ENCODE assay signal across 2 cellular contexts in genomic region chr16:21130811-21131210, GRCh38.
TF ChIP-seq lines count a peak whose summit lies in the region.

No MANE protein-coding gene starts in this region.

TF ChIP-seq in H1, 55 proteins besides CTCF, POLR2A, EP300 and RAD21:
- TF ChIP-seq CTBP2 (IDR thresholded peaks at IDR 0.05; ENCODE audit: borderline replicate concordance, insufficient read depth, insufficient read length, low read length) (no peak), CREB1 (IDR thresholded peaks at IDR 0.05) (no peak), KDM1A (IDR thresholded peaks at IDR 0.05; ENCODE audit: borderline replicate concordance, low read length) (peak; percentile 89), CEBPB (IDR thresholded peaks at IDR 0.05; ENCODE audit: low read depth, low read length) (peak; percentile 60; the same call in 1 of the 2 replicates), FOSL1 (IDR thresholded peaks at IDR 0.05; ENCODE audit: insufficient read depth, low read depth, low read length) (no peak), ASH2L (IDR thresholded peaks at IDR 0.05; ENCODE audit: low read length) (no peak), KDM5A (IDR thresholded peaks at IDR 0.05; ENCODE audit: low read length) (no peak), POU5F1 (IDR thresholded peaks at IDR 0.05; ENCODE audit: low read depth, low read length) (peak; percentile 71), SIN3A (conservative IDR thresholded peaks at IDR 0.05 in 1 of 2, IDR thresholded peaks at IDR 0.05 in 1 of 2; ENCODE audit: low read depth in 1 of 2, low read length in 2 of 2) (no peak), KDM4A (IDR thresholded peaks at IDR 0.05; ENCODE audit: low read depth, low read length, severe bottlenecking) (no peak)

TF ChIP-seq in SK-N-SH, 30 proteins besides CTCF, POLR2A, EP300 and RAD21:
- TF ChIP-seq PBX3 (IDR thresholded peaks at IDR 0.05) (no peak), NRF1 (IDR thresholded peaks at IDR 0.05; ENCODE audit: low read depth, low read length) (no peak), YY1 (IDR thresholded peaks at IDR 0.05; ENCODE audit: low read depth) (no peak), USF1 (IDR thresholded peaks at IDR 0.05; ENCODE audit: borderline replicate concordance, low read depth) (no peak), MEF2A (IDR thresholded peaks at IDR 0.05; ENCODE audit: borderline replicate concordance, low read depth) (no peak), FOXJ3 (CRISPR knock-in tag; IDR thresholded peaks at IDR 0.05) (no peak), EZH2phosphoT487 (IDR thresholded peaks at IDR 0.05; ENCODE audit: borderline replicate concordance, low read depth) (no peak), POLR2AphosphoS5 (IDR thresholded peaks at IDR 0.05; ENCODE audit: low read depth, low read length) (no peak)
